1 cellular context compared by ENCODE assay signal in genomic region chr4:158170691-158171455, GRCh38.
TF ChIP-seq lines count a peak whose summit lies in the region.

No MANE protein-coding gene starts in this region.

TF ChIP-seq in GM12878, 131 proteins besides CTCF, POLR2A, EP300 and RAD21 (continued from another document):
- TF ChIP-seq ZBTB33 (IDR thresholded peaks at IDR 0.05) (no peak), ATF3 (IDR thresholded peaks at IDR 0.05; ENCODE audit: borderline replicate concordance, extremely low read depth, low read depth, low read length) (no peak), SMAD1 (IDR thresholded peaks at IDR 0.05; ENCODE audit: low read depth, partially characterized antibody) (no peak), MXI1 (IDR thresholded peaks at IDR 0.05; ENCODE audit: low read depth, low read length) (no peak), CBFB (IDR thresholded peaks at IDR 0.05; ENCODE audit: low read depth) (no peak), IRF3 (IDR thresholded peaks at IDR 0.05) (no peak), NR2C1 (IDR thresholded peaks at IDR 0.05) (no peak), MAX (IDR thresholded peaks at IDR 0.05; ENCODE audit: low read depth, low read length) (no peak), PBX3 (IDR thresholded peaks at IDR 0.05; ENCODE audit: insufficient replicate concordance, low read depth, low read length) (no peak), MEF2B (IDR thresholded peaks at IDR 0.05; ENCODE audit: partially characterized antibody, poor library complexity, severe bottlenecking) (no peak), PRDM15 (CRISPR knock-in tag; IDR thresholded peaks at IDR 0.05) (no peak), SIN3A (IDR thresholded peaks at IDR 0.05; ENCODE audit: low read depth, low read length) (no peak)
